ENCODE assay signal across 29 cellular contexts in the genomic region with DNA sequence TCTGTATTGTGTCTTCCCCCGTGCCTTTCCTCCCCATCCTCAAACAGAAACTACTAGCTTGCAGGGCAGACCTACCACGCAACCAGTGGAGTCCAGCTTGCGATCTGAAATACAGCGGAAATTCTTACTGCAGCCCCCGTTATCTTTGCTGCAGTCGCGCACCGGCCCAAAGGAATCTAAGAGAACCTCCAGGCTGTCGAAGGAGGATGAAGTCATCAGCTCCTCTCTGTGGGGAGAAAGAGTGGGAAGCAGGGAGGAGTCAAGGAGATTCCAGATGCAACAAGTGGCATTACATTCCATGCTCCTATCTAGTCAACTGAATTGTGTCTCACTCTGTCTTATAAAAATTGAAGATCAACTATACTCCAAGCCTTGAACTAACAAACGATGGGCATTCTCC.
"Had no signal": no experiment of that assay in that cellular context is flagged by ENCODE, and none has a peak within 500 bp of the region (broad histone marks: within the 10 kb centered on the region; RNA-seq: fewer than 3 reads in every experiment).

No MANE protein-coding gene starts in this region.

- H2AFZ ChIP-seq: PC-9 had no signal

- DNase-seq: activated CD4-positive, alpha-beta memory T cell treated with anti-CD3 and anti-CD28 coated beads, Interleukin-2, amount 10 ng/mL, durations not matched to agents 7 days and 5 days; activated CD4-positive, alpha-beta T cell treated with anti-CD3 and anti-CD28 coated beads for 48 hours; activated CD4-positive, CD25-positive, alpha-beta regulatory T cell treated with anti-CD3 and anti-CD28 coated beads, Interleukin-2, amount 50 U/mL, for 72 hours; activated CD8-positive, alpha-beta memory T cell treated with anti-CD3 and anti-CD28 coated beads for 24 hours; activated CD8-positive, alpha-beta memory T cell treated with anti-CD3 and anti-CD28 coated beads, Interleukin-2, amount 10 ng/mL, durations not matched to agents 7 days and 5 days; activated CD8-positive, alpha-beta memory T cell treated with anti-CD3 and anti-CD28 coated beads, Interleukin-2, amount 50 U/mL, for 48 hours; activated effector memory CD4-positive, alpha-beta T cell treated with Interleukin-2 at 50 U/mL for 16 hours; activated naive CD4-positive, alpha-beta T cell treated with anti-CD3 and anti-CD28 coated beads, Interleukin-2, amount 10 ng/mL, durations not matched to agents 7 days and 5 days; activated naive CD8-positive, alpha-beta T cell treated with anti-CD3 and anti-CD28 coated beads, Interleukin-2, amount 50 U/mL, for 24 hours; activated T-cell treated with anti-CD3 and anti-CD28 coated beads, Interleukin-2, amount 50 U/mL, for 48 hours; anterior cingulate cortex; caudate nucleus; cerebellar nuclear complex; Kasumi-1; KG1; MG63; MV-4-11; NCI-H1092; NCI-H1436 treated with DMSO at 0.1 percent for 48 hours; NCI-H1694 treated with DMSO at 0.1 percent for 48 hours; NCI-H2029; NCI-H510A; NCI-H526; NCI-H748 treated with DMSO at 0.1 percent for 48 hours; NK-92 treated with Interleukin-12 subunit alpha and Interleukin-12 subunit beta, amount 100 ng/mL, for 24 hours; PC-9; Right ventricle myocardium superior had no signal

- H3K36me3 ChIP-seq: MG63 had no signal

- H3K4me2 ChIP-seq: PC-9 had no signal

- H3K9me3 ChIP-seq: MG63 had no signal

- H3K4me3 ChIP-seq: MG63, PC-9 had no signal

- FAIRE-seq: bronchial epithelial cell, TTC549 had no signal

- H3K27ac ChIP-seq: PC-9 had no signal

- H3K27me3 ChIP-seq: MG63 had no signal
